ENCODE assay signal across 16 cellular contexts in the genomic region with DNA sequence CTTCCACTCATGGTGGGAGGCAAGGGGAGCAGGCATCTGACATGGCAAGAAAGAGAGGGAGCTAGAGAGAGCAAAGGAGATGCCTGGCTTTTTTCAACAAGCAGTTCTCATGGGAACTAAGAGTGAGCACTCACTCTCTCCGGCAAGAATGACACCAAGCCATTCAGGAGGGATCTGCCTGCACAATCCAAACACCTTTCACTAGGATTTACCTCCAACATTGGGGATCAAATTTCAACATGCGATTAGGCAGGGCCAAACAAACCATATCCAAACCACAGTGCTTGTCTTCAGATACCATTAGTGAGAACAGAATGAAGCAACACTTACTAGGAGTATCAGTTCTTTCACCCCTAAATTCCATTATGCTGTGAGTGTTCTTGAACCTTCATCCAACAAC.
A peak's percentile ranks its signal among the peaks of the same experiment; 100 is the strongest.
DNase-seq lines count a peak whose midpoint lies in the region; ATAC-seq, FAIRE-seq and TF ChIP-seq lines count a peak whose summit lies in the region.
"Had no signal": no experiment of that assay in that cellular context is flagged by ENCODE, and none has a peak within 500 bp of the region (broad histone marks: within the 10 kb centered on the region; RNA-seq: fewer than 3 reads in every experiment).

No MANE protein-coding gene starts in this region.

- no peak overlapping the region for H4K8ac ChIP-seq in neuronal stem cell (ENCODE audit: low read depth, low read length)

- H3K36me3 ChIP-seq in neuronal stem cell (replicated peaks in 1 of 2; ENCODE audit: control insufficient read depth in 2 of 2, insufficient read depth in 2 of 2, low read length in 2 of 2) (peaks cover 0 to 6% of the 10 kb centered on the region in 2 donors), kidney (ENCODE audit: control insufficient read depth in 1 of 2, insufficient read depth in 2 of 2, low read length in 2 of 2) (no peaks in the 10 kb centered on the region)
- H3K36me3 ChIP-seq: esophagus squamous epithelium had no signal

- H3K9ac ChIP-seq in neuronal stem cell (ENCODE audit: low read depth, low read length, poor library complexity), result no peak overlapping the region
- H3K9ac ChIP-seq in kidney (ENCODE audit: low read length in 2 of 2), result no peak overlapping the region

- H3K23ac ChIP-seq in neuronal stem cell (ENCODE audit: low read depth, low read length, poor library complexity), result no peak overlapping the region

- no peak overlapping the region for H3K14ac ChIP-seq in neuronal stem cell (ENCODE audit: low read length)

- H3K4me3 ChIP-seq in epithelial cell of esophagus (ENCODE audit: low read length) (no peak overlapping the region), neuronal stem cell (ENCODE audit: low read length in 2 of 2) (no peak overlapping the region), kidney (ENCODE audit: low read length in 2 of 2) (no peak overlapping the region)
- H3K4me3 ChIP-seq: esophagus squamous epithelium, testis had no signal

- H2AK5ac ChIP-seq in neuronal stem cell (ENCODE audit: low read depth, low read length), result no peak overlapping the region

- no peak overlapping the region for H3K4ac ChIP-seq in neuronal stem cell (ENCODE audit: low read length)

- H3K79me1 ChIP-seq in neuronal stem cell (ENCODE audit: low read depth, low read length), result peaks cover 2% of the 10 kb centered on the region

- FAIRE-seq in kidney (lab: Jason Lieb, UNC), result no peak

- H2BK12ac ChIP-seq in neuronal stem cell (ENCODE audit: low read length), result no peak overlapping the region

- no peak overlapping the region for H4K91ac ChIP-seq in neuronal stem cell (ENCODE audit: low read depth, low read length, poor library complexity)

- TF ChIP-seq CTCF in epithelial cell of esophagus (IDR thresholded peaks at IDR 0.05; ENCODE audit: insufficient read depth, low read depth, low read length, missing control alignments), result no peak
- no peak for TF ChIP-seq CTCF in kidney (IDR thresholded peaks at IDR 0.05; ENCODE audit: borderline replicate concordance, extremely low read depth, insufficient read depth)

- peak overlapping the region; percentile 31 for H3K27ac ChIP-seq in neuronal stem cell (replicated peaks; ENCODE audit: low read length)
- H3K27ac ChIP-seq in kidney (ENCODE audit: low read depth in 2 of 2, low read length in 2 of 2), result no peak overlapping the region
- H3K27ac ChIP-seq: 22Rv1, esophagus squamous epithelium had no signal

- no CpG with 5 or more reads among the region's 2 CpGs for WGBS in neuronal stem cell (ENCODE audit: extremely low coverage in 2 of 2, insufficient read length in 2 of 2, insufficient replicate concordance in 1 of 2), 2 donors

- no peak overlapping the region for H2BK15ac ChIP-seq in neuronal stem cell (ENCODE audit: low read length)

- no peaks in the 10 kb centered on the region for H3K27me3 ChIP-seq in neuronal stem cell (ENCODE audit: control insufficient read depth in 3 of 3, insufficient read depth in 3 of 3, low read depth in 1 of 3, low read length in 3 of 3)
- H3K27me3 ChIP-seq: esophagus squamous epithelium, testis had no signal

- DNase-seq in DMS153 (lab: John Stamatoyannopoulos, UW) (peak; percentile 26), DMS153 treated with DMSO at 0.1 percent for 48 hours (lab: John Stamatoyannopoulos, UW; ENCODE audit: unreplicated experiment) (no peak), NCI-H510A (lab: John Stamatoyannopoulos, UW) (peak; percentile 3), epithelial cell of esophagus (ENCODE audit: low read depth) (peak; percentile 32), neuronal stem cell (ENCODE audit: low spot score) (no peak), kidney (no peak)
- DNase-seq: activated B cell treated with CpG ODN at 0.5 μM for 24 hours, esophagus squamous epithelium, natural killer cell, NCI-H1694 treated with DMSO at 0.1 percent for 48 hours, NCI-H524, OCI-M1, testis had no signal

- no peak overlapping the region for H3K18ac ChIP-seq in neuronal stem cell (ENCODE audit: low read length)

- H3K4me2 ChIP-seq in neuronal stem cell (ENCODE audit: insufficient read depth, low read length, poor library complexity, severe bottlenecking), result no peak overlapping the region

- peaks cover 0 to 14% of the 10 kb centered on the region in 2 donors for H3K4me1 ChIP-seq in neuronal stem cell (ENCODE audit: control insufficient read depth in 2 of 2, insufficient read depth in 1 of 2, low read depth in 1 of 2, low read length in 2 of 2)
- H3K4me1 ChIP-seq in kidney (ENCODE audit: control insufficient read depth in 1 of 2, insufficient read depth in 1 of 2, low read depth in 1 of 2, low read length in 2 of 2), result no peaks in the 10 kb centered on the region
- H3K4me1 ChIP-seq: testis had no signal

- no peak overlapping the region for H2AFZ ChIP-seq in neuronal stem cell (ENCODE audit: low read length)

- H2BK5ac ChIP-seq in neuronal stem cell (ENCODE audit: low read length), result no peak overlapping the region

- ATAC-seq in GM21381 (IDR thresholded peaks at IDR 0.05; ENCODE audit: unreplicated experiment) (no peak), HG03442 (IDR thresholded peaks at IDR 0.05; ENCODE audit: unreplicated experiment) (no peak)
- ATAC-seq: natural killer cell had no signal

- H2BK120ac ChIP-seq in neuronal stem cell (ENCODE audit: low read depth, low read length), result no peak overlapping the region

- intact Hi-C loops in kidney (cut with DNase I), result no loop called here

- H3K9me3 ChIP-seq in neuronal stem cell (replicated peaks in 1 of 2; ENCODE audit: control insufficient read depth in 2 of 2, insufficient read depth in 1 of 2, low read depth in 1 of 2, low read length in 2 of 2), result no peaks in the 10 kb centered on the region
- H3K9me3 ChIP-seq in kidney (ENCODE audit: control insufficient read depth in 1 of 2, low read length in 2 of 2), result no peaks in the 10 kb centered on the region
- H3K9me3 ChIP-seq: esophagus squamous epithelium, testis had no signal

Comparison
In these comparisons a context has a peak if more than half of its experiments do, and no peak if none do; other contexts are left out.
1. DNase-seq: peak in DMS153 (single experiment), NCI-H510A (single experiment) and epithelial cell of esophagus (single experiment); none in DMS153 treated with DMSO at 0.1 percent for 48 hours (single experiment), neuronal stem cell (single experiment) and kidney (single experiment).